ENCODE assay signal across 1 cellular context in genomic region chr7:105016083-105017075, GRCh38.
TF ChIP-seq lines count a peak whose summit lies in the region.

No MANE protein-coding gene starts in this region.

TF ChIP-seq in HCT116, 20 proteins besides CTCF, POLR2A, EP300 and RAD21 (continued from another document):
- TF ChIP-seq ZBTB33 (IDR thresholded peaks at IDR 0.05; ENCODE audit: extremely low read depth, insufficient replicate concordance, low read length), result no peak
- TF ChIP-seq YY1 (IDR thresholded peaks at IDR 0.05; ENCODE audit: extremely low read depth, insufficient replicate concordance, low read depth, low read length), result no peak
- TF ChIP-seq REST (IDR thresholded peaks at IDR 0.05; ENCODE audit: low read depth), result no peak
- TF ChIP-seq EZH2phosphoT487 (IDR thresholded peaks at IDR 0.05; ENCODE audit: borderline replicate concordance), result no peak
- TF ChIP-seq ZNF274 (IDR thresholded peaks at IDR 0.05; ENCODE audit: low read depth, low read length), result no peak
- no peak for TF ChIP-seq MAX (IDR thresholded peaks at IDR 0.05)
- no peak for TF ChIP-seq JUND (IDR thresholded peaks at IDR 0.05)
TF ChIP-seq in HCT116: peak in this region for 0.
